Comparison of ENCODE assay signal across 11 cellular contexts in genomic region chr10:76082956-76083355, GRCh38.
DNase-seq lines count a peak whose midpoint lies in the region; ATAC-seq and TF ChIP-seq lines count a peak whose summit lies in the region.
"Had no signal": no experiment of that assay in that cellular context is flagged by ENCODE, and none has a peak within 500 bp of the region (broad histone marks: within the 10 kb centered on the region; RNA-seq: fewer than 3 reads in every experiment).

No MANE protein-coding gene starts in this region.

- no peak for TF ChIP-seq CTCF in colonic mucosa (IDR thresholded peaks at IDR 0.05)
- no peak for TF ChIP-seq CTCF in osteocyte (IDR thresholded peaks at IDR 0.05)

- DNase-seq in ELR (ENCODE audit: low read depth) = peak; percentile 68
- DNase-seq in LoVo (ENCODE audit: low spot score) = peak; percentile 34
- no peak for DNase-seq in colonic mucosa
- DNase-seq in activated CD4-positive, alpha-beta T cell treated with anti-CD3 and anti-CD28 coated beads for 48 hours = no peak
- no peak for DNase-seq in osteocyte (ENCODE audit: extremely low spot score, unreplicated experiment)
- DNase-seq in HUDEP-2 (lab: John Stamatoyannopoulos, UW; ENCODE audit: unreplicated experiment in 76 of 76) = no peak
- DNase-seq: activated naive CD8-positive, alpha-beta T cell treated with anti-CD3 and anti-CD28 coated beads, Interleukin-2, amount 10 ng/mL, durations not matched to agents 7 days and 5 days; Calu3; NCI-H1694 had no signal

- H3K27me3 ChIP-seq in colonic mucosa = no peaks in the 10 kb centered on the region
- H3K27me3 ChIP-seq in mucosa of rectum (ENCODE audit: control insufficient read depth in 2 of 2, insufficient read depth in 2 of 2, low read length in 2 of 2) = no peaks in the 10 kb centered on the region

- H3K4me1 ChIP-seq in colonic mucosa (no peaks in the 10 kb centered on the region), mucosa of rectum (ENCODE audit: control insufficient read depth in 2 of 2, insufficient read depth in 2 of 2, low read length in 2 of 2) (peaks cover 3 to 7% of the 10 kb centered on the region in 2 donors)

- H3K27ac Mint-ChIP-seq in osteocyte (ENCODE audit: unreplicated experiment) = no peak overlapping the region
- H3K27ac Mint-ChIP-seq: activated naive CD8-positive, alpha-beta T cell treated with anti-CD3 and anti-CD28 coated beads, Interleukin-2, amount 10 ng/mL, durations not matched to agents 7 days and 5 days had no signal

- H3K27me3 Mint-ChIP-seq in osteocyte (ENCODE audit: unreplicated experiment) = no peaks in the 10 kb centered on the region
- H3K27me3 Mint-ChIP-seq: activated naive CD8-positive, alpha-beta T cell treated with anti-CD3 and anti-CD28 coated beads, Interleukin-2, amount 10 ng/mL, durations not matched to agents 7 days and 5 days had no signal

- H3K9me3 ChIP-seq in colonic mucosa (no peaks in the 10 kb centered on the region), mucosa of rectum (ENCODE audit: control insufficient read depth in 2 of 2, low read length in 2 of 2) (no peaks in the 10 kb centered on the region)

- H3K4me3 Mint-ChIP-seq in osteocyte (ENCODE audit: unreplicated experiment) = no peak overlapping the region
- H3K4me3 Mint-ChIP-seq: activated naive CD8-positive, alpha-beta T cell treated with anti-CD3 and anti-CD28 coated beads, Interleukin-2, amount 10 ng/mL, durations not matched to agents 7 days and 5 days had no signal

- H3K9ac ChIP-seq in colonic mucosa (ENCODE audit: low read depth in 2 of 2, low read length in 2 of 2) (no peak overlapping the region), mucosa of rectum (ENCODE audit: low read depth in 1 of 2, low read length in 2 of 2) (no peak overlapping the region)

- H3K4me3 ChIP-seq in colonic mucosa = no peak overlapping the region
- H3K4me3 ChIP-seq in mucosa of rectum (ENCODE audit: low read length in 2 of 2) = no peak overlapping the region

- no peaks in the 10 kb centered on the region for H3K9me3 Mint-ChIP-seq in osteocyte (ENCODE audit: unreplicated experiment)
- H3K9me3 Mint-ChIP-seq: activated naive CD8-positive, alpha-beta T cell treated with anti-CD3 and anti-CD28 coated beads, Interleukin-2, amount 10 ng/mL, durations not matched to agents 7 days and 5 days had no signal

- H3K36me3 ChIP-seq in colonic mucosa (no peaks in the 10 kb centered on the region), mucosa of rectum (ENCODE audit: control insufficient read depth in 2 of 2, insufficient read depth in 2 of 2, low read length in 2 of 2) (no peaks in the 10 kb centered on the region)

- no peak for ATAC-seq in HG03460 (IDR thresholded peaks at IDR 0.05; ENCODE audit: unreplicated experiment)

- H3K27ac ChIP-seq in colonic mucosa (peak overlapping the region; percentile 24), mucosa of rectum (ENCODE audit: low read depth in 2 of 2, low read length in 2 of 2) (peak overlapping the region; percentile 17 to 26)

- intact Hi-C loops in colonic mucosa (cut with DNase I) = no loop called here

- H3K4me1 Mint-ChIP-seq in osteocyte (ENCODE audit: unreplicated experiment) = peaks cover 22% of the 10 kb centered on the region
- H3K4me1 Mint-ChIP-seq: activated naive CD8-positive, alpha-beta T cell treated with anti-CD3 and anti-CD28 coated beads, Interleukin-2, amount 10 ng/mL, durations not matched to agents 7 days and 5 days had no signal

- no peaks in the 10 kb centered on the region for H3K36me3 Mint-ChIP-seq in osteocyte (ENCODE audit: unreplicated experiment)
- H3K36me3 Mint-ChIP-seq: activated naive CD8-positive, alpha-beta T cell treated with anti-CD3 and anti-CD28 coated beads, Interleukin-2, amount 10 ng/mL, durations not matched to agents 7 days and 5 days had no signal

Comparison
In these comparisons a context has a peak if more than half of its experiments do, and no peak if none do; other contexts are left out.
1. DNase-seq: peak in ELR (single experiment) and LoVo (single experiment); none in colonic mucosa (single experiment), activated CD4-positive, alpha-beta T cell treated with anti-CD3 and anti-CD28 coated beads for 48 hours (single experiment), osteocyte (single experiment) and HUDEP-2 (0 of 76).